ENCODE assay signal across 14 cellular contexts in genomic region chr6:123226398-123226797, GRCh38.
A peak's percentile ranks its signal among the peaks of the same experiment; 100 is the strongest.
DNase-seq lines count a peak whose midpoint lies in the region; ATAC-seq and TF ChIP-seq lines count a peak whose summit lies in the region.
"Had no signal": no experiment of that assay in that cellular context is flagged by ENCODE, and none has a peak within 500 bp of the region (broad histone marks: within the 10 kb centered on the region; RNA-seq: fewer than 3 reads in every experiment).

No MANE protein-coding gene starts in this region.

- H3K4me1 ChIP-seq in A673 (ENCODE audit: insufficient read depth, low read length, poor library complexity, severe bottlenecking) (peaks cover 50% of the 10 kb centered on the region), neuron (ENCODE audit: insufficient read depth, low read length) (peaks cover 15% of the 10 kb centered on the region)
- H3K4me1 ChIP-seq: A549, Caco-2 had no signal

- H3K4me3 ChIP-seq in A673 (ENCODE audit: low read depth, low read length, poor library complexity, severe bottlenecking) (no peak overlapping the region), neuron (ENCODE audit: low read length) (no peak overlapping the region)
- H3K4me3 ChIP-seq: A549 had no signal

- no TSS peak for BruUV-seq in A673 (replicated peaks; lab: Mats Ljungman, UMichigan)

- POLR2A ChIA-PET in A673 (lab: Charles Lee; ENCODE audit: low non-redundant PET): no interaction called here

- H3K36me3 ChIP-seq in A673 (ENCODE audit: insufficient read depth, low read length, poor library complexity, severe bottlenecking): peaks cover 6% of the 10 kb centered on the region
- H3K36me3 ChIP-seq in neuron (ENCODE audit: insufficient read depth, low read length): no peaks in the 10 kb centered on the region

- TF ChIP-seq CTCF in A673 (conservative IDR thresholded peaks at IDR 0.05; ENCODE audit: low read depth, low read length): no peak

- CTCF ChIA-PET in A673 (lab: Charles Lee): no interaction called here

- no peak for ATAC-seq in GM18873 (IDR thresholded peaks at IDR 0.05; ENCODE audit: low FRiP score, unreplicated experiment)
- ATAC-seq in GM19395 (IDR thresholded peaks at IDR 0.05; ENCODE audit: unreplicated experiment): no peak
- ATAC-seq: A549; CD8-positive, alpha-beta T cell had no signal

- H2AFZ ChIP-seq in neuron (ENCODE audit: low read depth, low read length): peak overlapping the region; percentile 12

- H3K9me3 ChIP-seq in A673 (ENCODE audit: low read depth, low read length, poor library complexity, severe bottlenecking) (peaks cover 4% of the 10 kb centered on the region), neuron (ENCODE audit: low read length) (no peaks in the 10 kb centered on the region)
- H3K9me3 ChIP-seq: A549, Caco-2 had no signal

- H3K27me3 ChIP-seq in A673 (replicated peaks; ENCODE audit: insufficient read depth, low read depth, low read length, poor library complexity) (no peaks in the 10 kb centered on the region), neuron (ENCODE audit: insufficient read depth, low read length) (no peaks in the 10 kb centered on the region)

- DNase-seq in A673 (ENCODE audit: low spot score) (no peak), COLO829 (ENCODE audit: low spot score) (peak; percentile 6), foreskin melanocyte (peak; percentile 31)
- DNase-seq in stimulated activated CD4-positive, alpha-beta T cell treated with anti-CD3 and anti-CD28 coated beads, Interleukin-1b, Interleukin-23, amount 100 ng/mL, for 48 hours: no peak
- DNase-seq: Caco-2; CD8-positive, alpha-beta T cell; DMS79; EL; HCEC 1CT; HFFc6 had no signal

- H3K27ac ChIP-seq in A673 (ENCODE audit: low read depth, low read length, poor library complexity, severe bottlenecking): peak overlapping the region; percentile 99
- H3K27ac ChIP-seq: A549 had no signal

- intact Hi-C loops in A673 (cut with micrococcal nuclease; ENCODE audit: unreplicated experiment): no loop called here

Comparison
In these comparisons a context has a peak if more than half of its experiments do, and no peak if none do; other contexts are left out.
1. DNase-seq: peak in COLO829 (single experiment) and foreskin melanocyte (single experiment); none in A673 (single experiment) and stimulated activated CD4-positive, alpha-beta T cell treated with anti-CD3 and anti-CD28 coated beads, Interleukin-1b, Interleukin-23, amount 100 ng/mL, for 48 hours (single experiment).